ENCODE assay signal across 1 cellular context in the genomic region with DNA sequence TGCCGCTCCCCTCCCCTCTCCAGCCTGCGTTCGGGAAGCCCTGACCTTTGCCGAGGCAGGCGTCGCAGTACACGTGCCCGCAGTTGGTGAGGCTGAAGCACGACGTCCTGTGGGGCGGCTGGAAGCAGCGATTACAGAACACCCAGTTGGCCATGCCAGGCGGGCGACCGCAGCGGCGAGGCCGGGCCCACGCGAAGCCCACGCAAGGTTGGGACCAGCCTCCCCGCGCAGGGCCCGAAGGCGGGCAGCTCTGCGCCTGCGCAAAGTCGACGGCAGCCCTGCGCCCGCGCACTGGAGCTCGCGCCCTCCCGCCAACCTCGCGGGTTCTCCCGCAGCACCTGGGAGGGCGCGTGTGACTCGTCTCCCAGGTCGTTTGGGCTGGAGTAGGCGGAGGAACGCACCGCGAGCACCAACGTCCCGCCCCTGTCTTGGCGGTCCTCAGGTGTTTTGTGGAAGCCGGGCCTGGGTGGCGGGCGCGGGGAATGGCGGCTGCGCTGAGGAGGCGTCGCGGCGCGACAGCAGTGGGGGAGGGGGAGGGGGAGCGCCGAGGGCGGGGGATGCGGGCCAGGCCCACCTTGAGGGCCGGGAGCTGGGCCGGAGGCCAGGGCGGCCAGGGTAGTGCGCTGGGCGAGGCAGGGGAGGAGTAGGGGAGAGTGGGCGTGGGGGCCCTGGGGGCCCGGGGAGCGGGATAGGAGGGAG.
TF ChIP-seq lines count a peak whose summit lies in the region.

A gene with protein sequence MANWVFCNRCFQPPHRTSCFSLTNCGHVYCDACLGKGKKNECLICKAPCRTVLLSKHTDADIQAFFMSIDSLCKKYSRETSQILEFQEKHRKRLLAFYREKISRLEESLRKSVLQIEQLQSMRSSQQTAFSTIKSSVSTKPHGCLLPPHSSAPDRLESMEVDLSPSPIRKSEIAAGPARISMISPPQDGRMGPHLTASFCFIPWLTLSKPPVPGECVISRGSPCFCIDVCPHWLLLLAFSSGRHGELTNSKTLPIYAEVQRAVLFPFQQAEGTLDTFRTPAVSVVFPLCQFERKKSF (minus strand): TSS at position 254 of the 699 bp plus-strand sequence. CDS start 100 bp downstream, at position 154.

TF ChIP-seq in HepG2, 621 proteins besides CTCF, POLR2A, EP300 and RAD21 (continued from another document):
- TF ChIP-seq ZNF780A (CRISPR knock-in tag; IDR thresholded peaks at IDR 0.05) (no peak), ZKSCAN8 (CRISPR knock-in tag; IDR thresholded peaks at IDR 0.05; ENCODE audit: borderline replicate concordance) (no peak), NFATC3 (CRISPR knock-in tag; IDR thresholded peaks at IDR 0.05) (no peak), RFX5 (IDR thresholded peaks at IDR 0.05; ENCODE audit: low read depth, low read length) (no peak), ZNF816 (CRISPR knock-in tag; IDR thresholded peaks at IDR 0.05; ENCODE audit: borderline replicate concordance) (no peak), ZNF501 (CRISPR knock-in tag; IDR thresholded peaks at IDR 0.05) (no peak), KMT2A (CRISPR knock-in tag; IDR thresholded peaks at IDR 0.05) (no peak), ZNF253 (CRISPR knock-in tag; IDR thresholded peaks at IDR 0.05; ENCODE audit: borderline replicate concordance) (no peak)
